In the genomic region with DNA sequence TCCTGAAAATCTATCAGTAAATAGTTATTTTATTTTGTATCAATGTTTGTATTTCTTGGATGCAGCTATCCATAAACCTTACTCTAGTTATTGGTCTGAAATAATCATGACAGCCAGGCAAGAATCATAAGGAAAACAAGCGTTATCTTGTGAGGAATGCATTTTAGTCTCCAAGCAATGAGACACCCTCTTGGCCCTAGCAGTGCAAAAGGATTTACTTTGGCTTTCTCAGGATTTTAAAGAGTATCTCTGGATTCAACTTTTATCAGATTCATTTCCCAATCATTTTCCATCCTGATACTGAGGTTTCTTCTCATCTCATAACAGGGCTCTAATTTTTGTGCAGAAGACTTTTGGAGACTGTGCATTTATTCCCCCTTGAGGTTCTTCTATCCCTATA, we compare ENCODE assay signal across 27 cellular contexts.
"Had no signal": no experiment of that assay in that cellular context is flagged by ENCODE, and none has a peak within 500 bp of the region (broad histone marks: within the 10 kb centered on the region; RNA-seq: fewer than 3 reads in every experiment).

No MANE protein-coding gene starts in this region.

- H3K4me1 Mint-ChIP-seq: immature natural killer cell; memory B cell; naive B cell; neural crest cell; stimulated activated effector memory CD8-positive, alpha-beta T cell treated with anti-CD3 and anti-CD28 coated beads, Interleukin-12 subunit alpha, Interleukin-12 subunit beta, amount 100 ng/mL, for 72 hours had no signal

- H3K27ac Mint-ChIP-seq: immature natural killer cell; memory B cell; natural killer cell treated with Interleukin-12 subunit alpha and Interleukin-12 subunit beta and Interleukin-15 and Interleukin-18, amount 100 ng/mL, for 72 hours; progenitor cell of endocrine pancreas; stimulated activated effector memory CD8-positive, alpha-beta T cell treated with anti-CD3 and anti-CD28 coated beads, Interleukin-12 subunit alpha, Interleukin-12 subunit beta, amount 100 ng/mL, for 72 hours had no signal

- H3K79me2 ChIP-seq: parathyroid adenoma had no signal

- H3K4me3 Mint-ChIP-seq: immature natural killer cell; memory B cell; naive B cell; natural killer cell treated with Interleukin-12 subunit alpha and Interleukin-12 subunit beta and Interleukin-15 and Interleukin-18, amount 100 ng/mL, for 72 hours; neural crest cell; stimulated activated effector memory CD8-positive, alpha-beta T cell treated with anti-CD3 and anti-CD28 coated beads, Interleukin-12 subunit alpha, Interleukin-12 subunit beta, amount 100 ng/mL, for 72 hours had no signal

- H3K4me1 ChIP-seq: esophagus muscularis mucosa, gastrocnemius medialis, parathyroid adenoma, right lobe of liver, stomach, thyroid gland, vagina had no signal

- H3K36me3 ChIP-seq: esophagus muscularis mucosa, gastrocnemius medialis, neutrophil, right lobe of liver, stomach, thyroid gland, vagina had no signal

- H3K27me3 ChIP-seq: esophagus muscularis mucosa, gastrocnemius medialis, neutrophil, right lobe of liver, stomach, thyroid gland, vagina had no signal

- H3K9me3 ChIP-seq: esophagus muscularis mucosa, gastrocnemius medialis, mucosa of descending colon, neutrophil, right lobe of liver, stomach, thyroid gland, vagina had no signal

- H3K36me3 Mint-ChIP-seq: immature natural killer cell; memory B cell; naive B cell; natural killer cell treated with Interleukin-12 subunit alpha and Interleukin-12 subunit beta and Interleukin-15 and Interleukin-18, amount 100 ng/mL, for 72 hours; stimulated activated effector memory CD8-positive, alpha-beta T cell treated with anti-CD3 and anti-CD28 coated beads, Interleukin-12 subunit alpha, Interleukin-12 subunit beta, amount 100 ng/mL, for 72 hours had no signal

- H2AFZ ChIP-seq: parathyroid adenoma had no signal

- H3K9ac ChIP-seq: parathyroid adenoma had no signal

- H3K27me3 Mint-ChIP-seq: memory B cell; naive B cell; natural killer cell treated with Interleukin-12 subunit alpha and Interleukin-12 subunit beta and Interleukin-15 and Interleukin-18, amount 100 ng/mL, for 72 hours; progenitor cell of endocrine pancreas had no signal

- H3K27ac ChIP-seq: coronary artery, esophagus muscularis mucosa, gastrocnemius medialis, neutrophil, parathyroid adenoma, right lobe of liver, stomach, thyroid gland, vagina had no signal

- H3K4me3 ChIP-seq: coronary artery, esophagus muscularis mucosa, gastrocnemius medialis, lung, mucosa of descending colon, right lobe of liver, stomach, thyroid gland, vagina had no signal

- DNase-seq: dermis blood vessel endothelial cell; effector memory CD4-positive, alpha-beta T cell; foreskin fibroblast; gastrocnemius medialis; hypothalamus; immature natural killer cell; kidney; mucosa of descending colon; naive B cell; right lobe of liver; stimulated activated CD4-positive, alpha-beta T cell treated with anti-CD3 and anti-CD28 coated beads, Interleukin-2, amount 100 ng/mL, for 24 hours; stimulated activated CD4-positive, alpha-beta T cell treated with anti-CD3 and anti-CD28 coated beads, Interleukin-4, amount 100 ng/mL, for 24 hours; stimulated activated naive CD4-positive, alpha-beta T cell treated with Interleukin-2 at 50 U/mL for 16 hours; stomach; thyroid gland; trophoblast cell had no signal

- H3K9me3 Mint-ChIP-seq: memory B cell; stimulated activated effector memory CD8-positive, alpha-beta T cell treated with anti-CD3 and anti-CD28 coated beads, Interleukin-12 subunit alpha, Interleukin-12 subunit beta, amount 100 ng/mL, for 72 hours had no signal
